In the genomic region with DNA sequence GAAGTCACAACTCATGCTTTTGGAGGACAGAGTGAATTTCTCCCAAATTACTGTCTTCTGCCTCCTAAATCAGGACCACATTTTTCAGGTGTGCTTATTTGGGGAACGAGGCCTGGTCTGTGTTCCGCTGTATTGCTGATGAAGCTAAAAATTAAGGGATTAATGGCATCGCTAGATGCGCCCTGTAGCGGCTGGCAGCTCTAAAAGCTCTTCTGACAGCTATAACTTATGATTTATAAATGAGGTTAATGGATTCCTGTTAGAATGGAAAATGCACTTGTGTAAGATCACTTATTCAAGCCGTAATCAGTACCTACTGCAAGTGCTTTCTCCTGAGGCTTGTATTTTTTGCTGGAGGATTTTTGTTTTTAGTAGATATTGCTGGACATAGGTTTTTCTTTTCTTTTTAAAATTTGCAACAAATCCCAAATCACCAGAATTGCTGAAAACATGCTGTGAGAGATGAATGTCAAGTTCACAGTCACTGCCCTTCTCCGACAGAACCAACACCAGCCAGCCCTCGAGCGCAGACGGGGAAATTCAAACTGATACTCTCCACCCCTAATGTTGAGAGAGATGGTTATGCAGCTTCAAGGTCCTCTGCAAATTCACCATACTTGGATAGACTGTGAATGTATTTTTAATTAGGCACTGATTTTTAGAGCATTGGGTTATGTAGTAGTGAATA, we compare ENCODE assay signal across 2 cellular contexts.
TF ChIP-seq lines count a peak whose summit lies in the region.

No MANE protein-coding gene starts in this region.

TF ChIP-seq in HEK293, 187 proteins besides CTCF, POLR2A, EP300 and RAD21 (continued from another document):
- TF ChIP-seq, protein P1, sequence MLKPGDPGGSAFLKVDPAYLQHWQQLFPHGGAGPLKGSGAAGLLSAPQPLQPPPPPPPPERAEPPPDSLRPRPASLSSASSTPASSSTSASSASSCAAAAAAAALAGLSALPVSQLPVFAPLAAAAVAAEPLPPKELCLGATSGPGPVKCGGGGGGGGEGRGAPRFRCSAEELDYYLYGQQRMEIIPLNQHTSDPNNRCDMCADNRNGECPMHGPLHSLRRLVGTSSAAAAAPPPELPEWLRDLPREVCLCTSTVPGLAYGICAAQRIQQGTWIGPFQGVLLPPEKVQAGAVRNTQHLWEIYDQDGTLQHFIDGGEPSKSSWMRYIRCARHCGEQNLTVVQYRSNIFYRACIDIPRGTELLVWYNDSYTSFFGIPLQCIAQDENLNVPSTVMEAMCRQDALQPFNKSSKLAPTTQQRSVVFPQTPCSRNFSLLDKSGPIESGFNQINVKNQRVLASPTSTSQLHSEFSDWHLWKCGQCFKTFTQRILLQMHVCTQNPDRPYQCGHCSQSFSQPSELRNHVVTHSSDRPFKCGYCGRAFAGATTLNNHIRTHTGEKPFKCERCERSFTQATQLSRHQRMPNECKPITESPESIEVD (tag by site-specific recombination; IDR thresholded peaks at IDR 0.05): peak; percentile 28; the same call in 1 of the 2 replicates
TF ChIP-seq in HEK293: peak in this region for 1.

TF ChIP-seq in WTC11, 78 proteins besides CTCF, POLR2A, EP300 and RAD21 (continued from another document):
- TF ChIP-seq, protein P2, sequence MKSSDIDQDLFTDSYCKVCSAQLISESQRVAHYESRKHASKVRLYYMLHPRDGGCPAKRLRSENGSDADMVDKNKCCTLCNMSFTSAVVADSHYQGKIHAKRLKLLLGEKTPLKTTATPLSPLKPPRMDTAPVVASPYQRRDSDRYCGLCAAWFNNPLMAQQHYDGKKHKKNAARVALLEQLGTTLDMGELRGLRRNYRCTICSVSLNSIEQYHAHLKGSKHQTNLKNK (CRISPR knock-in tag; IDR thresholded peaks at IDR 0.05): no peak
- TF ChIP-seq ZNF317 (CRISPR knock-in tag; IDR thresholded peaks at IDR 0.05; ENCODE audit: borderline replicate concordance, low read depth) (no peak), SMAD4 (CRISPR knock-in tag; IDR thresholded peaks at IDR 0.05) (no peak), NFYB (CRISPR knock-in tag; conservative IDR thresholded peaks at IDR 0.05; ENCODE audit: low read depth) (no peak), ZNF416 (CRISPR knock-in tag; IDR thresholded peaks at IDR 0.05) (no peak)
- TF ChIP-seq, protein P3, sequence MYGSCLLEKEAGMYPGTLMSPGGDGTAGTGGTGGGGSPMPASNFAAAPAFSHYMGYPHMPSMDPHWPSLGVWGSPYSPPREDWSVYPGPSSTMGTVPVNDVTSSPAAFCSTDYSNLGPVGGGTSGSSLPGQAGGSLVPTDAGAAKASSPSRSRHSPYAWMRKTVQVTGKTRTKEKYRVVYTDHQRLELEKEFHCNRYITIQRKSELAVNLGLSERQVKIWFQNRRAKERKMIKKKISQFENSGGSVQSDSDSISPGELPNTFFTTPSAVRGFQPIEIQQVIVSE (CRISPR knock-in tag; IDR thresholded peaks at IDR 0.05; ENCODE audit: borderline replicate concordance): no peak
